ENCODE assay signal across 8 cellular contexts in genomic region chr9:37913480-37914153, GRCh38. TPM values are rescaled to one million over a fixed set of nuclear protein-coding genes. Genes with fewer than 3 reads are reported as not detected.
A peak's percentile ranks its signal among the peaks of the same experiment; 100 is the strongest.
DNase-seq lines count a peak whose midpoint lies in the region; ATAC-seq and TF ChIP-seq lines count a peak whose summit lies in the region.

No MANE protein-coding gene starts in this region.

- no peaks in the 10 kb centered on the region for H3F3A ChIP-seq in MM.1S (ENCODE audit: insufficient read depth, low read length)

- TF ChIP-seq CTCF in MM.1S (IDR thresholded peaks at IDR 0.05; ENCODE audit: low read length): peak; percentile 98

- no peaks in the 10 kb centered on the region for H3K9me2 ChIP-seq in MM.1S (replicated peaks; ENCODE audit: insufficient read depth, low read length)

- no peaks in the 10 kb centered on the region for H3K79me2 ChIP-seq in MM.1S (ENCODE audit: low read length)

- no peaks in the 10 kb centered on the region for H3K27me3 ChIP-seq in MM.1S (replicated peaks; ENCODE audit: insufficient read depth, low read length)

- H3K36me3 ChIP-seq in MM.1S (replicated peaks; ENCODE audit: insufficient read depth, low read length): no peaks in the 10 kb centered on the region

- no peaks in the 10 kb centered on the region for H4K20me1 ChIP-seq in MM.1S (ENCODE audit: insufficient read depth, low read length)

- in situ Hi-C loops in SK-MEL-5 (cut with HindIII; ENCODE audit: low pct_unique_long_range_greater_than_20kb, low sequenced_read_pairs): no loop called here

- peak overlapping the region; percentile 37; the same call in 1 of the 2 replicates for H2AFZ ChIP-seq in MM.1S (ENCODE audit: low read length)

- no peak overlapping the region for H3K4me2 ChIP-seq in MM.1S (ENCODE audit: low read depth, low read length)

- no peak overlapping the region for H3K4me3 ChIP-seq in MM.1S (ENCODE audit: low read length)

- DNase-seq in DMS153 treated with DMSO at 0.1 percent for 48 hours (lab: John Stamatoyannopoulos, UW; ENCODE audit: unreplicated experiment) (peak; percentile 17), MM.1S (peak; percentile 77), SK-MEL-5 (ENCODE audit: low read depth, low spot score) (peak; percentile 73), Right ventricle myocardium inferior (ENCODE audit: missing footprints) (peak; percentile 81), pons (ENCODE audit: low spot score) (peak; percentile 98), ureter (ENCODE audit: low spot score) (peak; percentile 90)
- peak; percentile 71 for DNase-seq in activated gamma-delta T cell treated with anti-CD3 and anti-CD28 coated beads, Interleukin-2, amount 50 U/mL, for 16 hours (ENCODE audit: low read depth)

- H3K27ac ChIP-seq in MM.1S (ENCODE audit: low read length): no peak overlapping the region

- ATAC-seq in GM21825 (IDR thresholded peaks at IDR 0.05; ENCODE audit: unreplicated experiment): peak; percentile 68
- ATAC-seq in Right ventricle myocardium inferior: peak; percentile 85

- H3K4me1 ChIP-seq in MM.1S (ENCODE audit: low read length): no peaks in the 10 kb centered on the region

- H3K9me3 ChIP-seq in MM.1S (replicated peaks; ENCODE audit: insufficient read depth, low read length): no peaks in the 10 kb centered on the region

- no peak overlapping the region for H3K9ac ChIP-seq in MM.1S (ENCODE audit: low read length)

- intact Hi-C loops in Right ventricle myocardium inferior (cut with DNase I): loop anchor here (2.0 to 10.0 kb wide), 5 partner anchors 29 to 481 kb away; partner anchors contain the start of gene ALDH1B1

RNA-seq across cellular contexts. Expression of gene SLC25A51, which starts 9.7 kb away (rescaled TPM):
- total RNA-seq in SK-MEL-5 (2014; rRNA removed; shearing (Covaris generic)): 23.0 and 28.7 TPM in 2 replicates
- polyA plus RNA-seq in SK-MEL-5 (2015; cell fraction: cytosol; rRNA removed): 15.9 and 16.0 TPM in 2 replicates
- polyA plus RNA-seq in SK-MEL-5 (2015; cell fraction: nucleus; rRNA removed): 9.1 and 18.1 TPM in 2 replicates
- total RNA-seq in Right ventricle myocardium inferior: 22.0 TPM
- total RNA-seq in ureter: 22.1 TPM

Comparison
In these comparisons a context has a peak if more than half of its experiments do, and no peak if none do; other contexts are left out.
1. DNase-seq: peak in every context shown above with its lines; median percentile 98 in pons; 90 in ureter; 81 in Right ventricle myocardium inferior; 77 in MM.1S; 73 in SK-MEL-5; 71 in activated gamma-delta T cell treated with anti-CD3 and anti-CD28 coated beads, Interleukin-2, amount 50 U/mL, for 16 hours; 17 in DMS153 treated with DMSO at 0.1 percent for 48 hours.